Comparison of ENCODE assay signal across 9 cellular contexts in the genomic region with DNA sequence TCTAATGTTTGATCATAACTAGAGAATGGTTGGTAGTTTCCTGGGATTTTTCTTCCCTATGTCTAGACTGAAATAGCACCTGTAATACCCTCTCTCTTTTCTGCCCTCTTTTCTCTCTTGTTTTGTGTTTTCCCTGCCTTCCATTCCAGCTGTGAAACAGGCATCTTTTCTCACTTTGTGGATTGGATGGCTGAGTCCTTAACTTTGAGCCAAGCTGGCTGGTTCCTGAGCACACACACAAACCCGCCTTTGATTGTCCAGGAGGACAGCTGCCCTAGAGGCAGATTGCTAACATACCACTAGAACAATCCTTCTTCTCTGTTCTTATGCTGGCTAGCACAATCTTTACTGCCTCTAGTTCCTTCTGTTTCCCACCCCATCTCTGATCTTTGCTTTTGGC. TPM values are rescaled to one million over a fixed set of nuclear protein-coding genes. Genes with fewer than 3 reads are reported as not detected.
DNase-seq lines count a peak whose midpoint lies in the region; ATAC-seq, FAIRE-seq and TF ChIP-seq lines count a peak whose summit lies in the region.
"Had no signal": no experiment of that assay in that cellular context is flagged by ENCODE, and none has a peak within 500 bp of the region (broad histone marks: within the 10 kb centered on the region; RNA-seq: fewer than 3 reads in every experiment).

No MANE protein-coding gene starts in this region.

- intact Hi-C loops in psoas muscle (cut with DNase I): loop anchor here in 1 of 2 donors (2.0 kb wide), 1 partner anchor 16 kb away; no protein-coding TSS in a partner anchor
- intact Hi-C loops in activated CD4-positive, alpha-beta T cell treated with anti-CD3 and anti-CD28 coated beads, Interleukin-2, amount 10 ng/mL, durations not matched to agents 24 days and 14 days (cut with micrococcal nuclease): no loop called here

- H3K27me3 ChIP-seq in DND-41 (ENCODE audit: insufficient read depth, low read length, poor library complexity): no peaks in the 10 kb centered on the region
- no peaks in the 10 kb centered on the region for H3K27me3 ChIP-seq in astrocyte (ENCODE audit: insufficient read depth, low read length)
- H3K27me3 ChIP-seq in right atrium auricular region: no peaks in the 10 kb centered on the region
- no peaks in the 10 kb centered on the region for H3K27me3 ChIP-seq in psoas muscle (ENCODE audit: insufficient read depth in 3 of 3, low read length in 2 of 3)
- no peaks in the 10 kb centered on the region for H3K27me3 ChIP-seq in Karpas-422 (ENCODE audit: low read length)

- H4K20me1 ChIP-seq in DND-41 (ENCODE audit: insufficient read depth, low read length): no peaks in the 10 kb centered on the region
- H4K20me1 ChIP-seq in astrocyte (ENCODE audit: insufficient read depth, low read length): peaks cover 91% of the 10 kb centered on the region
- no peaks in the 10 kb centered on the region for H4K20me1 ChIP-seq in Karpas-422 (ENCODE audit: insufficient read depth, low read depth, low read length)

- H3K79me2 ChIP-seq in DND-41 (ENCODE audit: insufficient read depth, low read length) (peaks cover 33% of the 10 kb centered on the region; the same call in 1 of the 2 replicates), astrocyte (ENCODE audit: insufficient read depth, low read length) (peaks cover 97% of the 10 kb centered on the region), Karpas-422 (ENCODE audit: low read length) (no peaks in the 10 kb centered on the region)

- H3K4me2 ChIP-seq in DND-41 (ENCODE audit: insufficient read depth, low read length) (no peak overlapping the region), astrocyte (ENCODE audit: low read length) (peak overlapping the region; percentile 82), Karpas-422 (ENCODE audit: low read depth, low read length, poor library complexity, severe bottlenecking) (no peak overlapping the region)

- no peaks in the 10 kb centered on the region for H3K9me3 ChIP-seq in DND-41 (ENCODE audit: insufficient read depth, low read length, severe bottlenecking)
- no peaks in the 10 kb centered on the region for H3K9me3 ChIP-seq in astrocyte (ENCODE audit: insufficient read depth, low read depth, low read length)
- H3K9me3 ChIP-seq in right atrium auricular region: no peaks in the 10 kb centered on the region
- no peaks in the 10 kb centered on the region for H3K9me3 ChIP-seq in psoas muscle
- H3K9me3 ChIP-seq in Karpas-422 (ENCODE audit: low read length): no peaks in the 10 kb centered on the region

- peak overlapping the region; percentile 4; the same call in 1 of the 2 replicates for H3K27ac ChIP-seq in DND-41 (ENCODE audit: low read length)
- peak overlapping the region; percentile 88 for H3K27ac ChIP-seq in astrocyte (ENCODE audit: low read depth, low read length)
- H3K27ac ChIP-seq in right atrium auricular region: peak overlapping the region; percentile 79 to 90
- H3K27ac ChIP-seq in psoas muscle: peak overlapping the region; percentile 75
- no peak overlapping the region for H3K27ac ChIP-seq in Karpas-422 (ENCODE audit: low read length)

- H3K27ac Mint-ChIP-seq in astrocyte (ENCODE audit: unreplicated experiment): peak overlapping the region; percentile 94
- no peak overlapping the region for H3K27ac Mint-ChIP-seq in activated CD4-positive, alpha-beta T cell treated with anti-CD3 and anti-CD28 coated beads, Interleukin-2, amount 10 ng/mL, durations not matched to agents 24 days and 14 days

- H3K4me3 ChIP-seq in DND-41 (ENCODE audit: low read depth in 1 of 2, low read length in 2 of 2) (no peak overlapping the region), astrocyte (ENCODE audit: insufficient read depth, low read depth, low read length) (no peak overlapping the region), right atrium auricular region (peak overlapping the region in 1 of 2 donors; percentile 28), psoas muscle (peak overlapping the region; percentile 38), Karpas-422 (ENCODE audit: low read length) (no peak overlapping the region)

- DNase-seq in DND-41: no peak
- DNase-seq in astrocyte (ENCODE audit: low read depth): peak; percentile 69
- DNase-seq in right atrium auricular region (ENCODE audit: low spot score): no peak
- no peak for DNase-seq in psoas muscle
- DNase-seq in Karpas-422: no peak
- DNase-seq in HK-2 (ENCODE audit: unreplicated experiment): no peak
- no peak for DNase-seq in NCI-H526 (lab: John Stamatoyannopoulos, UW)
- no peak for DNase-seq in activated CD4-positive, alpha-beta T cell treated with anti-CD3 and anti-CD28 coated beads, Interleukin-2, amount 10 ng/mL, durations not matched to agents 24 days and 14 days
- DNase-seq: NCI-H1436 treated with DMSO at 0.1 percent for 48 hours had no signal

- TF ChIP-seq CTCF in DND-41 (IDR thresholded peaks at IDR 0.05; ENCODE audit: borderline replicate concordance, extremely low read depth, low read length, poor library complexity, severe bottlenecking) (no peak), astrocyte (IDR thresholded peaks at IDR 0.05; ENCODE audit: insufficient read depth, low read depth, low read length) (no peak), right atrium auricular region (IDR thresholded peaks at IDR 0.05) (no peak), psoas muscle (IDR thresholded peaks at IDR 0.05) (no peak)

- no peaks in the 10 kb centered on the region for H3K9me3 Mint-ChIP-seq in astrocyte (ENCODE audit: unreplicated experiment)
- H3K9me3 Mint-ChIP-seq in activated CD4-positive, alpha-beta T cell treated with anti-CD3 and anti-CD28 coated beads, Interleukin-2, amount 10 ng/mL, durations not matched to agents 24 days and 14 days: no peaks in the 10 kb centered on the region

- H3K36me3 ChIP-seq in DND-41 (ENCODE audit: insufficient read depth, low read length): no peaks in the 10 kb centered on the region
- H3K36me3 ChIP-seq in astrocyte (ENCODE audit: insufficient read depth, low read length): no peaks in the 10 kb centered on the region
- H3K36me3 ChIP-seq in right atrium auricular region: no peaks in the 10 kb centered on the region
- H3K36me3 ChIP-seq in psoas muscle (ENCODE audit: insufficient read depth in 1 of 2, low read depth in 1 of 2): no peaks in the 10 kb centered on the region
- H3K36me3 ChIP-seq in Karpas-422 (ENCODE audit: insufficient read depth, low read length): no peaks in the 10 kb centered on the region

- peaks cover 6% of the 10 kb centered on the region for H3K36me3 Mint-ChIP-seq in astrocyte (ENCODE audit: low read depth, unreplicated experiment)
- peaks cover 5% of the 10 kb centered on the region for H3K36me3 Mint-ChIP-seq in activated CD4-positive, alpha-beta T cell treated with anti-CD3 and anti-CD28 coated beads, Interleukin-2, amount 10 ng/mL, durations not matched to agents 24 days and 14 days (ENCODE audit: low read depth)

- WGBS in psoas muscle, 3 donors: 7 to 19% (median 9%) methylated on average over 1 of the region's 1 CpG

- no peaks in the 10 kb centered on the region for H3K9me2 ChIP-seq in Karpas-422 (replicated peaks; ENCODE audit: insufficient read depth, low read length)

- H3K27me3 Mint-ChIP-seq in astrocyte (ENCODE audit: low read depth, unreplicated experiment): no peaks in the 10 kb centered on the region
- H3K27me3 Mint-ChIP-seq in activated CD4-positive, alpha-beta T cell treated with anti-CD3 and anti-CD28 coated beads, Interleukin-2, amount 10 ng/mL, durations not matched to agents 24 days and 14 days: no peaks in the 10 kb centered on the region

- FAIRE-seq in astrocyte (lab: Jason Lieb, UNC): no peak

- H3K4me1 ChIP-seq in DND-41 (ENCODE audit: insufficient read depth, low read length) (peaks cover 34% of the 10 kb centered on the region), astrocyte (ENCODE audit: insufficient read depth, low read length) (peaks cover 46% of the 10 kb centered on the region), right atrium auricular region (peaks cover 0 to 100% of the 10 kb centered on the region in 2 donors), psoas muscle (peaks cover 74% of the 10 kb centered on the region), Karpas-422 (ENCODE audit: low read length) (no peaks in the 10 kb centered on the region; the same call in 1 of the 2 replicates)

- peak overlapping the region; percentile 75 for H3K4me3 Mint-ChIP-seq in astrocyte (ENCODE audit: unreplicated experiment)
- H3K4me3 Mint-ChIP-seq in activated CD4-positive, alpha-beta T cell treated with anti-CD3 and anti-CD28 coated beads, Interleukin-2, amount 10 ng/mL, durations not matched to agents 24 days and 14 days: no peak overlapping the region

- ATAC-seq in DND-41 (ENCODE audit: insufficient read depth, low read depth): no peak
- peak; percentile 45 to 65 (median 59) for ATAC-seq in psoas muscle

- H3K4me1 Mint-ChIP-seq in astrocyte (ENCODE audit: low read depth, unreplicated experiment): peaks cover 75% of the 10 kb centered on the region
- peaks cover 19% of the 10 kb centered on the region for H3K4me1 Mint-ChIP-seq in activated CD4-positive, alpha-beta T cell treated with anti-CD3 and anti-CD28 coated beads, Interleukin-2, amount 10 ng/mL, durations not matched to agents 24 days and 14 days

- H2AFZ ChIP-seq in DND-41 (ENCODE audit: low read depth, low read length) (no peak overlapping the region), astrocyte (ENCODE audit: low read depth, low read length) (no peak overlapping the region), Karpas-422 (ENCODE audit: low read length) (no peak overlapping the region)

- no peak overlapping the region for H3K9ac ChIP-seq in DND-41 (ENCODE audit: low read depth, low read length)
- peak overlapping the region; percentile 79 for H3K9ac ChIP-seq in astrocyte (ENCODE audit: low read length)
- H3K9ac ChIP-seq in Karpas-422 (ENCODE audit: low read length): no peak overlapping the region

RNA-seq across cellular contexts. Expression of gene CTNND1, which starts 17.7 kb away (rescaled TPM):
- total RNA-seq in astrocyte (235 and 243 TPM in 2 replicates), right atrium auricular region (10 to 100 TPM; 58.2 to 63.2 TPM), psoas muscle (10 to 100 TPM; 26.1 to 35.2 (median 30.1) TPM)
- 10 to 100 TPM in 2 of 3 donors, 1 to 10 TPM in 1; 9.4 to 13.8 (median 13.7) TPM for polyA plus RNA-seq in psoas muscle
- 5.7 and 6.0 TPM in 2 replicates for total RNA-seq in Karpas-422 (2014; rRNA removed; shearing (Covaris generic); ENCODE audit: low replicate concordance)
- total RNA-seq in activated CD4-positive, alpha-beta T cell treated with anti-CD3 and anti-CD28 coated beads, Interleukin-2, amount 10 ng/mL, durations not matched to agents 24 days and 14 days: 4.9 and 6.0 TPM in 2 replicates

RNA-seq across cellular contexts. Expression of gene BTBD18, which starts 27.7 kb away (rescaled TPM):
- total RNA-seq in astrocyte: not detected in 2 replicates
- not detected for total RNA-seq in right atrium auricular region
- total RNA-seq in psoas muscle: not detected
- under 1 TPM in 1 of 3 donors, not detected in 2; 0.03 TPM for polyA plus RNA-seq in psoas muscle
- not detected in 2 replicates for total RNA-seq in Karpas-422 (2014; rRNA removed; shearing (Covaris generic); ENCODE audit: low replicate concordance)
- total RNA-seq in activated CD4-positive, alpha-beta T cell treated with anti-CD3 and anti-CD28 coated beads, Interleukin-2, amount 10 ng/mL, durations not matched to agents 24 days and 14 days: not detected in 2 replicates

RNA-seq across cellular contexts. Expression of gene SELENOH, which starts 38.0 kb away (rescaled TPM):
- total RNA-seq in astrocyte (94.3 and 123 TPM in 2 replicates), right atrium auricular region (100 to 1,000 TPM; 147 to 159 TPM), psoas muscle (100 to 1,000 TPM in 1 of 4 donors, 10 to 100 TPM in 3; 67.0 to 109 (median 88.0) TPM)
- 100 to 1,000 TPM in 1 of 3 donors, 10 to 100 TPM in 2; 79.0 to 120 (median 81.9) TPM for polyA plus RNA-seq in psoas muscle
- 112 and 172 TPM in 2 replicates for total RNA-seq in Karpas-422 (2014; rRNA removed; shearing (Covaris generic); ENCODE audit: low replicate concordance)
- total RNA-seq in activated CD4-positive, alpha-beta T cell treated with anti-CD3 and anti-CD28 coated beads, Interleukin-2, amount 10 ng/mL, durations not matched to agents 24 days and 14 days: 211 and 216 TPM in 2 replicates
